ENCODE assay signal across 31 cellular contexts in the genomic region with DNA sequence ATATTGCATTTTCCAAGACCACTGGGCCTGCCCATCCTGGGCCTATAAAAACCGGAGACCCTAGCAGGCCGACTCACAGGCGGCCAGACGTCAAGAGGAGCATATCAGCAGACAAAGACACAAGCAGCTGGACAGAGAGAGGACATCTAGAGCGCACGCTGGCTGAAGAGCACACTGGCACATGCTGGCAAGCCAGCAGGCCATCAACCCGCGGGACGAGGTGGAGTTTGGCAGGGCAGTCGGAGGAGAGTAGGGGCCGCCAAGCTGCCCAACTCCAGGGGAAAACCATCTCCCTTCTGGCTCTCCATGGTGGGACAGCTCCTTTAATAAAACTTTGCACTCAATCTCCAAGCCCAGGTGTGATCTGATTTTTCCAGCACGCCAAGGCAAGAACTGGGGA.
"Had no signal": no experiment of that assay in that cellular context is flagged by ENCODE, and none has a peak within 500 bp of the region (broad histone marks: within the 10 kb centered on the region; RNA-seq: fewer than 3 reads in every experiment).

No MANE protein-coding gene starts in this region.

- H3K27ac Mint-ChIP-seq: naive thymus-derived CD8-positive, alpha-beta T cell; natural killer cell treated with Interleukin-12 subunit alpha and Interleukin-12 subunit beta and Interleukin-15 and Interleukin-18, amount 100 ng/mL, for 72 hours; nephron progenitor cell; progenitor cell of endocrine pancreas; stimulated activated memory B cell treated with anti-CD40 and anti-IgM and Interleukin-4, amounts not matched to agents 10 μg/mL and 1 μg/mL and 100 μg/mL, for 72 hours; stimulated activated naive CD8-positive, alpha-beta T cell treated with anti-CD3 and anti-CD28 coated beads, Interleukin-15, amount 100 ng/mL, for 72 hours; type B pancreatic cell had no signal

- ATAC-seq: naive thymus-derived CD8-positive, alpha-beta T cell; natural killer cell treated with Interleukin-12 subunit alpha and Interleukin-12 subunit beta and Interleukin-15 and Interleukin-18, amount 100 ng/mL, for 72 hours; psoas muscle; right cardiac atrium; right lobe of liver; stimulated activated memory B cell treated with anti-CD40 and anti-IgM and Interleukin-4, amounts not matched to agents 10 μg/mL and 1 μg/mL and 100 μg/mL, for 72 hours; stimulated activated naive CD8-positive, alpha-beta T cell treated with anti-CD3 and anti-CD28 coated beads, Interleukin-15, amount 100 ng/mL, for 72 hours; stimulated activated naive CD8-positive, alpha-beta T cell treated with anti-CD3 and anti-CD28 coated beads, Interleukin-15, Interleukin-2, amounts not matched to agents 100 U/mL and 50 U/mL, for 24 hours; upper lobe of right lung had no signal

- H3K27me3 ChIP-seq: ovary, right lobe of liver, spleen, suprapubic skin, testis, tibial artery, transverse colon, upper lobe of right lung, uterus had no signal

- H3K36me3 Mint-ChIP-seq: naive thymus-derived CD8-positive, alpha-beta T cell; natural killer cell treated with Interleukin-12 subunit alpha and Interleukin-12 subunit beta and Interleukin-15 and Interleukin-18, amount 100 ng/mL, for 72 hours; stimulated activated memory B cell treated with anti-CD40 and anti-IgM and Interleukin-4, amounts not matched to agents 10 μg/mL and 1 μg/mL and 100 μg/mL, for 72 hours; type B pancreatic cell had no signal

- H2AFZ ChIP-seq: parathyroid adenoma had no signal

- H3K36me3 ChIP-seq: ovary, right lobe of liver, spleen, suprapubic skin, tibial artery, transverse colon, upper lobe of right lung, uterus had no signal

- H3K27ac ChIP-seq: ovary, parathyroid adenoma, psoas muscle, right lobe of liver, skin epidermis, spleen, suprapubic skin, testis, tibial artery, transverse colon, upper lobe of right lung, uterus had no signal

- H3K4me2 ChIP-seq: smooth muscle cell had no signal

- H3K4me3 Mint-ChIP-seq: naive thymus-derived CD8-positive, alpha-beta T cell; natural killer cell treated with Interleukin-12 subunit alpha and Interleukin-12 subunit beta and Interleukin-15 and Interleukin-18, amount 100 ng/mL, for 72 hours; nephron progenitor cell; neural crest cell; stimulated activated memory B cell treated with anti-CD40 and anti-IgM and Interleukin-4, amounts not matched to agents 10 μg/mL and 1 μg/mL and 100 μg/mL, for 72 hours; stimulated activated naive CD8-positive, alpha-beta T cell treated with anti-CD3 and anti-CD28 coated beads, Interleukin-15, amount 100 ng/mL, for 72 hours; type B pancreatic cell had no signal

- H3K9me3 ChIP-seq: ovary, psoas muscle, right lobe of liver, spleen, suprapubic skin, testis, tibial artery, transverse colon, upper lobe of right lung, uterus had no signal

- DNase-seq: naive thymus-derived CD8-positive, alpha-beta T cell; nephron progenitor cell; occipital lobe; ovary; psoas muscle; right cardiac atrium; right lobe of liver; spleen; stimulated activated CD4-positive, alpha-beta T cell treated with anti-CD3 and anti-CD28 coated beads, Interleukin-12 subunit alpha, Interleukin-12 subunit beta, amount 100 ng/mL, for 4 hours; stimulated activated CD4-positive, alpha-beta T cell treated with anti-CD3 and anti-CD28 coated beads, Interleukin-1b, Interleukin-23, amount 100 ng/mL, for 48 hours; stimulated activated CD4-positive, alpha-beta T cell treated with anti-CD3 and anti-CD28 coated beads, Interleukin-4, amount 100 ng/mL, for 1 hour; stimulated activated CD4-positive, alpha-beta T cell treated with anti-CD3 and anti-CD28 coated beads, Interleukin-4, amount 100 ng/mL, for 4 hours; stimulated activated CD8-positive, alpha-beta memory T cell treated with anti-CD3 and anti-CD28 coated beads, Interleukin-4, amount 100 ng/mL, for 48 hours; stimulated activated naive CD4-positive, alpha-beta T cell; stimulated activated naive CD8-positive, alpha-beta T cell treated with anti-CD3 and anti-CD28 coated beads, Interleukin-15, amount 100 ng/mL, for 72 hours; stimulated activated naive CD8-positive, alpha-beta T cell treated with anti-CD3 and anti-CD28 coated beads, Interleukin-15, Interleukin-2, amounts not matched to agents 100 U/mL and 50 U/mL, for 24 hours; substantia nigra; testis; tibial artery; transverse colon; upper lobe of right lung; uterus had no signal

- H3K4me1 ChIP-seq: parathyroid adenoma, psoas muscle, right lobe of liver, spleen, testis, tibial artery, upper lobe of right lung, uterus had no signal

- H3K79me2 ChIP-seq: parathyroid adenoma had no signal

- H3K9ac ChIP-seq: parathyroid adenoma had no signal

- H3K4me3 ChIP-seq: ovary, psoas muscle, right lobe of liver, skin epidermis, smooth muscle cell, spleen, suprapubic skin, testis, tibial artery, transverse colon, upper lobe of right lung, uterus had no signal

- H3K4me1 Mint-ChIP-seq: naive thymus-derived CD8-positive, alpha-beta T cell; neural crest cell; stimulated activated naive CD8-positive, alpha-beta T cell treated with anti-CD3 and anti-CD28 coated beads, Interleukin-15, amount 100 ng/mL, for 72 hours had no signal

- H3K27me3 Mint-ChIP-seq: naive thymus-derived CD8-positive, alpha-beta T cell; natural killer cell treated with Interleukin-12 subunit alpha and Interleukin-12 subunit beta and Interleukin-15 and Interleukin-18, amount 100 ng/mL, for 72 hours; progenitor cell of endocrine pancreas; stimulated activated memory B cell treated with anti-CD40 and anti-IgM and Interleukin-4, amounts not matched to agents 10 μg/mL and 1 μg/mL and 100 μg/mL, for 72 hours; stimulated activated naive CD8-positive, alpha-beta T cell treated with anti-CD3 and anti-CD28 coated beads, Interleukin-15, amount 100 ng/mL, for 72 hours; type B pancreatic cell had no signal

- H3K9me3 Mint-ChIP-seq: naive thymus-derived CD8-positive, alpha-beta T cell; natural killer cell treated with Interleukin-12 subunit alpha and Interleukin-12 subunit beta and Interleukin-15 and Interleukin-18, amount 100 ng/mL, for 72 hours; nephron progenitor cell; neural crest cell; stimulated activated memory B cell treated with anti-CD40 and anti-IgM and Interleukin-4, amounts not matched to agents 10 μg/mL and 1 μg/mL and 100 μg/mL, for 72 hours; stimulated activated naive CD8-positive, alpha-beta T cell treated with anti-CD3 and anti-CD28 coated beads, Interleukin-15, amount 100 ng/mL, for 72 hours; type B pancreatic cell had no signal
